1 cellular context compared by ENCODE assay signal in genomic region chr3:52783211-52783555, GRCh38.
TF ChIP-seq lines count a peak whose summit lies in the region.

No MANE protein-coding gene starts in this region.

TF ChIP-seq in liver, 16 proteins besides CTCF, POLR2A, EP300 and RAD21 (continued from another document):
- TF ChIP-seq ZBTB33 (IDR thresholded peaks at IDR 0.05) = no peak
